In the genomic region with DNA sequence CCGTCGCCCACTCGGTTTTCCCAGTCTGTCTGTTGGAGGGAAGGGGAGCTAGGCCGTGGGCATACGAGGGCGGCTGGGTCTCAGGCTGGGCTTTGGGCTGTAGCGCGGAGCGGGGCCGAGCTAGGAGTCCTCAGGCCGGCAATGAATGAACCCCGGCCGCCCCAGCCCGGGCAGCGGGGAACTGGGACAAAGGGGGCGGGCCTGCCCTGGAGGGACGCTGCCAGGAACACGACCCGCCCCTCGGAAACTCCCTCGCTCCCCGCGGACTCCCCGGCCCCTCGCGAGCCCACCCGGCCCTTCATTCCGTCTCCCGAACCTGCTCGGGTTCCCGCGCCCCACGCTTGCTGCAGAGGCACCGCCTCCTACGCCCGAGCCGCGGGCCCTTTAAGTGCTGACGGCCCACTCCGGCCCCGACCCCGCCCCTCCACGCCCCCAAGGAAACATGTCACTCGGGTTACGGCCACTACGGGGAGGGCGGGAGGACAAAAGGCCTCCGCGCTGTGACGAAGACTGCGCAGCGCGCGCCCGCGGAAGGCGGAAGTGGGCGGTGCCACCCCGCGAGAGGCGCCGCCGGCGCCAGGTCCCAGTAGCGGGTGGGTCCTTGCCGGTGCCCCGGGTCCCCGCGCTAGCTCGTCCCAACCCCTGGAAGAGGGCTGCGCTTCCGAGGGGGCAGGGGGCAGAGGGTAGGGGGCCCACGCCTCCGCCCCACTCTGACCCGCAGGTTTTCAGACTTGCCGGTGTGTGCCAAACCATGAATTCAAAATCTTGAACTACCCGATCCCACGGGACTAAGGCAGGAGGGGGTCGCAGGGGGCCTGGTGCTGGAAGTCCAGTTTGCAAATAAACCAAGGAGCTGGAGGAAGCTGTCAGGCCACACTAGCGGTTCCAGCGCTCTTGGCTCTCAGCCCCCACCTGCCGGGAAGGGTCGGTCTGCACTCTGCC, we compare ENCODE assay signal across 8 cellular contexts. TPM values are rescaled to one million over a fixed set of nuclear protein-coding genes. Genes with fewer than 3 reads are reported as not detected.
DNase-seq lines count a peak whose midpoint lies in the region; ATAC-seq, FAIRE-seq and TF ChIP-seq lines count a peak whose summit lies in the region.

A gene (minus strand): TSS at position 359 of the 942 bp plus-strand sequence. CDS start 1,747 bp downstream, outside the sequence.

- peak within 1 kb of the TSS; percentile 90 for H3K4me3 ChIP-seq in GM12875 (ENCODE audit: low read depth, low read length)

- FAIRE-seq in urothelium cell line (lab: Jason Lieb, UNC): peak; percentile 98

- DNase-seq in NCI-H187 (lab: John Stamatoyannopoulos, UW) (peak; percentile 71 to 89), T-helper 2 cell (peak; percentile 90 to 98 (median 97)), left ventricle myocardium superior (peak; percentile 98), pulmonary artery endothelial cell (ENCODE audit: low read depth, low spot score) (peak; percentile 84), urothelium cell line (ENCODE audit: low spot score) (peak; percentile 98)

- no peak for TF ChIP-seq CTCF in GM12875 (IDR thresholded peaks at IDR 0.05; ENCODE audit: borderline replicate concordance, insufficient read depth, low read depth, low read length)

- H3K27ac ChIP-seq in angular gyrus (ENCODE audit: low read depth, low read length): peak within 1 kb of the TSS; percentile 96

- peak; percentile 66 for ATAC-seq in HG02870 (IDR thresholded peaks at IDR 0.05; ENCODE audit: unreplicated experiment)
- ATAC-seq in left ventricle myocardium superior: peak; percentile 96

- intact Hi-C loops in left ventricle myocardium superior (cut with micrococcal nuclease): no loop called here

RNA-seq across cellular contexts. Expression of the gene that starts here (rescaled TPM):
- total RNA-seq in left ventricle myocardium superior (5.1 TPM), pulmonary artery endothelial cell (47.1 and 59.4 TPM in 2 replicates)

Comparison
In these comparisons a context has a peak if more than half of its experiments do, and no peak if none do; other contexts are left out.
1. Peak in every context shown above with its lines: DNase-seq, ATAC-seq, H3K4me3 ChIP-seq and H3K27ac ChIP-seq.